Comparison of ENCODE assay signal across 15 cellular contexts in the genomic region with DNA sequence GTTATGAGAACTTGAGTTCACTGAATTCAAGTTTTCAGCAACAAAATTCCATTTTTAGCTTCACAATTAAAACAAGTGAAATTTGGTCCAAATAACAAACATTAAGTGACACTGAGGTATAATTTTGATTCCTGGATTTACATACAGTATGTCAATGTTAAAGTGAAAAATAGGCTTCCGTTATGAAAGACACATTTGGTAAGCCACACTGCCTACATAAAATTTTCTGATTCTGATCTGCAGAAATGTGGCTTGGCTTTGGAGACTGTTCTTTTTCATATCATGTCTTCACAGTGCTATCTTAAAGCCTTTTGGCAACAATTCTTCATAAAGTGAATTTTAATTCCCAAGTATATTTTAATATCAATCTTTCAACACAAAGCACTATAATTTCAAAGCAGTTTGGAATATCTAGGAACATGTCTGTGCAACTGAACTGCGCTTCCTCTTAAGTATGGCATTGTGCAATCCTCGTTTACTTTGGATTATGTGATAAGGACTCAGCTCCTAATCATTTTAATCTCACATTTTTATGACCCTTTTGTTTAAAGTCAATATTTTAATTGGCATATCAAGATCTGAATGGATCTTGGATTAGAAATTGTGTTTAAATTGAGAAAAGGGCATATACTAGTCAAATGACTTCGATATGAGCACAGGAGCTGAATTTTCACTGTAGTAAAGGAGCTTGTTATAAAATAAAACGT. TPM values are rescaled to one million over a fixed set of nuclear protein-coding genes. Genes with fewer than 3 reads are reported as not detected.
DNase-seq lines count a peak whose midpoint lies in the region; ATAC-seq and TF ChIP-seq lines count a peak whose summit lies in the region.
"Had no signal": no experiment of that assay in that cellular context is flagged by ENCODE, and none has a peak within 500 bp of the region (broad histone marks: within the 10 kb centered on the region; RNA-seq: fewer than 3 reads in every experiment).

No MANE protein-coding gene starts in this region.

- H3K4me1 ChIP-seq in adipocyte (ENCODE audit: control insufficient read depth, insufficient read depth, low read length), result peaks cover 36% of the 10 kb centered on the region

- H3K27ac Mint-ChIP-seq in mesothelial cell of epicardium, result peak overlapping the region; percentile 90

- ATAC-seq in HG03095 (IDR thresholded peaks at IDR 0.05; ENCODE audit: unreplicated experiment), result no peak

- no peak overlapping the region for H3K4me3 Mint-ChIP-seq in mesothelial cell of epicardium

- H3K36me3 ChIP-seq in adipocyte (ENCODE audit: control insufficient read depth, insufficient read depth, low read length, severe bottlenecking), result peaks cover 11% of the 10 kb centered on the region
- H3K36me3 ChIP-seq: lower lobe of right lung had no signal

- no peaks in the 10 kb centered on the region for H3K27me3 ChIP-seq in adipocyte (replicated peaks; ENCODE audit: control insufficient read depth, insufficient read depth, low read length)

- peaks cover 12% of the 10 kb centered on the region for H3K4me1 Mint-ChIP-seq in mesothelial cell of epicardium

- DNase-seq in GF-D8 (lab: John Stamatoyannopoulos, UW), result peak; percentile 59
- peak; percentile 64 for DNase-seq in LNCaP clone FGC (ENCODE audit: low read depth)
- DNase-seq in adipocyte (ENCODE audit: low read depth), result peak; percentile 33
- DNase-seq in mesothelial cell of epicardium (ENCODE audit: low spot score in 2 of 2, unreplicated experiment in 2 of 2), result no peak
- no peak for DNase-seq in HCEC 1CT
- DNase-seq in ecto neural progenitor cell (ENCODE audit: low spot score), result no peak
- DNase-seq: activated CD4-positive, CD25-positive, alpha-beta regulatory T cell; activated gamma-delta T cell; H7; lower lobe of right lung; SHP77 treated with DMSO at 0.1 percent for 48 hours; stimulated activated naive CD4-positive, alpha-beta T cell had no signal

- H3K9me3 ChIP-seq in adipocyte (ENCODE audit: control insufficient read depth, low read length), result peaks cover 7% of the 10 kb centered on the region
- H3K9me3 ChIP-seq: Caco-2 had no signal

- H3K27me3 Mint-ChIP-seq in mesothelial cell of epicardium (ENCODE audit: low read depth), result no peaks in the 10 kb centered on the region

- H3K4me3 ChIP-seq in LNCaP clone FGC (ENCODE audit: low read depth, low read length) (no peak overlapping the region), adipocyte (ENCODE audit: low read length) (no peak overlapping the region)
- H3K4me3 ChIP-seq: coronary artery, lower lobe of right lung had no signal

- H3K9me3 Mint-ChIP-seq in mesothelial cell of epicardium, result peaks cover 12% of the 10 kb centered on the region

- TF ChIP-seq CTCF in LNCaP clone FGC (IDR thresholded peaks at IDR 0.05; ENCODE audit: control insufficient read depth, extremely low read depth, insufficient read depth), result no peak
- no peak for TF ChIP-seq CTCF in mesothelial cell of epicardium (IDR thresholded peaks at IDR 0.05; ENCODE audit: unreplicated experiment)

- H3K9ac ChIP-seq in adipocyte (ENCODE audit: low read length), result no peak overlapping the region

- peaks cover 29% of the 10 kb centered on the region for H3K36me3 Mint-ChIP-seq in mesothelial cell of epicardium

RNA-seq across cellular contexts. Expression of a gene that starts 60.0 kb away (rescaled TPM):
- 124 to 128 TPM (median 125 TPM) in 3 replicates for total RNA-seq in mesothelial cell of epicardium

Comparison
In these comparisons a context has a peak if more than half of its experiments do, and no peak if none do; other contexts are left out.
1. DNase-seq: peak in GF-D8 (single experiment), LNCaP clone FGC (single experiment) and adipocyte (single experiment); none in mesothelial cell of epicardium (0 of 2), HCEC 1CT (single experiment) and ecto neural progenitor cell (single experiment).